1 cellular context compared by ENCODE assay signal in the genomic region with DNA sequence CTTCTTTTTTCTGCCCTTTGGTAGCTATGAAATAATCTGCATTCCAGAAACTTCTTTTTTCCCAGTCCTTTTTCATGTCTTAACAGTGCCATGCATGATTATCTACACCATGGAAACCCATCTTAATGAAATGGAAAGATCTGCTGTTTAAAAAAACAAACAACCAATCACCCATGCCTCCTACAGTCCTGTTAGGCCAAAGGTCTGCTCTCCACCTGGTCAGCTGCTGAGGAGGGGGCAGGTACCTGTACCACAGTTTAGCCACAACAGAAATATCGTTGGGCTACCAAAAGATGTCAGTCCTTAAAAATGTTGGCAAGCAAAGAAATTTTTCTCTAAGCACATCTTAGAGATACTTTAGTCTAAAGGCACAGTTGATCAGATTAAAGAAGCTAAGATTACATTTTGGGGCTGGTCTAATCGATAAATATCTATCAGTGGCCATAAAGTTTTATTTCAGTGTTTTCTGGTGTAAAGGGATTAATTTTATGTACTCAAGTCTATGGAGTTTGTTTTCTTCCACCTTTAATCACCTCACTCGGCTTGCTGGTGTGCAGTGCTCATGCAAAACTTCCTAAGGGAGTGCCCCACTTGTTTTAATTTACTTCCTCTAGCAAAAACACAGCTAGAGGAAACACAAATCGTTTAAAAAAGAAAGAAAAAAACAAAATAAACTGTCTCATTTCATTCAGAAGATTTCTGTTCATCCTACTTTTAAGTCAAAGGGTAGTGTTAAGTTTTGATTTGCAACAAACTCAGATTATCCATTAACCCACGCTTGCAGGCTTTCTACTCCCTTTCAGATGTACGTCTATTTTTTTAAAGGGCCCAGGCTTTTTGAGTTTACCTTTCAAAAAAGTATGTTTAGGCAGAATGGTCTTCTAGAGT.
TF ChIP-seq lines count a peak whose summit lies in the region.

No MANE protein-coding gene starts in this region.

TF ChIP-seq in HepG2, 621 proteins besides CTCF, POLR2A, EP300 and RAD21 (continued from another document):
- TF ChIP-seq, protein P1, sequence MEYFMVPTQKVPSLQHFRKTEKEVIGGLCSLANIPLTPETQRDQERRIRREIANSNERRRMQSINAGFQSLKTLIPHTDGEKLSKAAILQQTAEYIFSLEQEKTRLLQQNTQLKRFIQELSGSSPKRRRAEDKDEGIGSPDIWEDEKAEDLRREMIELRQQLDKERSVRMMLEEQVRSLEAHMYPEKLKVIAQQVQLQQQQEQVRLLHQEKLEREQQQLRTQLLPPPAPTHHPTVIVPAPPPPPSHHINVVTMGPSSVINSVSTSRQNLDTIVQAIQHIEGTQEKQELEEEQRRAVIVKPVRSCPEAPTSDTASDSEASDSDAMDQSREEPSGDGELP (IDR thresholded peaks at IDR 0.05; ENCODE audit: borderline replicate concordance, low read depth) = peak; percentile 53; the same call in 1 of the 2 replicates
